10 cellular contexts compared by ENCODE assay signal in genomic region chr2:11160731-11161455, GRCh38. TPM values are rescaled to one million over a fixed set of nuclear protein-coding genes. Genes with fewer than 3 reads are reported as not detected.
DNase-seq lines count a peak whose midpoint lies in the region; ATAC-seq and TF ChIP-seq lines count a peak whose summit lies in the region.
"Had no signal": no experiment of that assay in that cellular context is flagged by ENCODE, and none has a peak within 500 bp of the region (broad histone marks: within the 10 kb centered on the region; RNA-seq: fewer than 3 reads in every experiment).

No MANE protein-coding gene starts in this region.

- H3K36me3 Mint-ChIP-seq in CD4-positive, CD25-positive, alpha-beta regulatory T cell, result peaks cover 19% of the 10 kb centered on the region
- H3K36me3 Mint-ChIP-seq in activated naive CD8-positive, alpha-beta T cell treated with anti-CD3 and anti-CD28 coated beads, Interleukin-2, amount 10 ng/mL, durations not matched to agents 7 days and 5 days, result peaks cover 2% of the 10 kb centered on the region
- no peaks in the 10 kb centered on the region for H3K36me3 Mint-ChIP-seq in WTC11

- no peak overlapping the region for H3K4me3 ChIP-seq in CD4-positive, CD25-positive, alpha-beta regulatory T cell (ENCODE audit: low read depth, low read length)

- no peaks in the 10 kb centered on the region for H3K27me3 ChIP-seq in CD4-positive, CD25-positive, alpha-beta regulatory T cell (ENCODE audit: control insufficient read depth, insufficient read depth, low read length)

- no peaks in the 10 kb centered on the region for H3K27me3 Mint-ChIP-seq in CD4-positive, CD25-positive, alpha-beta regulatory T cell
- H3K27me3 Mint-ChIP-seq in activated naive CD8-positive, alpha-beta T cell treated with anti-CD3 and anti-CD28 coated beads, Interleukin-2, amount 10 ng/mL, durations not matched to agents 7 days and 5 days, result no peaks in the 10 kb centered on the region
- H3K27me3 Mint-ChIP-seq in WTC11 (ENCODE audit: low read depth), result peaks cover 8% of the 10 kb centered on the region

- ATAC-seq in CD4-positive, CD25-positive, alpha-beta regulatory T cell (ENCODE audit: low read depth in 2 of 2), result peak; percentile 35 to 65
- ATAC-seq in HG03095 (IDR thresholded peaks at IDR 0.05; ENCODE audit: unreplicated experiment) (peak; percentile 79), WTC11 (no peak)
- peak; percentile 64 for ATAC-seq in activated naive CD8-positive, alpha-beta T cell treated with anti-CD3 and anti-CD28 coated beads, Interleukin-2, amount 10 ng/mL, durations not matched to agents 7 days and 5 days (ENCODE audit: low read depth)

- peaks cover 6% of the 10 kb centered on the region for H3K36me3 ChIP-seq in CD4-positive, CD25-positive, alpha-beta regulatory T cell (ENCODE audit: control insufficient read depth, insufficient read depth, low read length)

- H3K4me1 Mint-ChIP-seq in CD4-positive, CD25-positive, alpha-beta regulatory T cell, result peaks cover 5 to 39% (median 22%) of the 10 kb centered on the region in 4 donors
- H3K4me1 Mint-ChIP-seq in activated naive CD8-positive, alpha-beta T cell treated with anti-CD3 and anti-CD28 coated beads, Interleukin-2, amount 10 ng/mL, durations not matched to agents 7 days and 5 days, result peaks cover 5% of the 10 kb centered on the region
- H3K4me1 Mint-ChIP-seq in WTC11, result peaks cover 2% of the 10 kb centered on the region

- POLR2A ChIA-PET in activated naive CD8-positive, alpha-beta T cell treated with anti-CD3 and anti-CD28 coated beads, Interleukin-2, amount 10 ng/mL, durations not matched to agents 7 days and 5 days (lab: Charles Lee), result interaction anchor here (0.7 kb wide), 1 partner anchor 187 kb away, joined by 4 read pairs; no protein-coding TSS in a partner anchor
- POLR2A ChIA-PET in WTC11 (lab: Charles Lee), result no interaction called here

- peaks cover 0 to 2% (median 0%) of the 10 kb centered on the region in 7 donors for H3K9me3 Mint-ChIP-seq in CD4-positive, CD25-positive, alpha-beta regulatory T cell
- no peaks in the 10 kb centered on the region for H3K9me3 Mint-ChIP-seq in activated naive CD8-positive, alpha-beta T cell treated with anti-CD3 and anti-CD28 coated beads, Interleukin-2, amount 10 ng/mL, durations not matched to agents 7 days and 5 days
- no peaks in the 10 kb centered on the region for H3K9me3 Mint-ChIP-seq in WTC11

- peak overlapping the region; percentile 17 to 88 (median 71) for H3K27ac Mint-ChIP-seq in CD4-positive, CD25-positive, alpha-beta regulatory T cell
- H3K27ac Mint-ChIP-seq in activated naive CD8-positive, alpha-beta T cell treated with anti-CD3 and anti-CD28 coated beads, Interleukin-2, amount 10 ng/mL, durations not matched to agents 7 days and 5 days, result peak overlapping the region; percentile 88
- H3K27ac Mint-ChIP-seq in WTC11, result no peak overlapping the region

- TF ChIP-seq POLR2A in GM19193 (IDR thresholded peaks at IDR 0.05; ENCODE audit: extremely low read depth, insufficient read depth, insufficient read length), result peak; percentile 44

- CTCF ChIA-PET in WTC11 (lab: Charles Lee), result interaction anchor here (1.1 to 2.1 kb wide), 2 partner anchors 27 to 29 kb away, joined by 6 to 8 read pairs; a partner anchor contains a TSS

- peak overlapping the region; percentile 67 for H3K27ac ChIP-seq in CD4-positive, CD25-positive, alpha-beta regulatory T cell (ENCODE audit: insufficient read depth, low read length, poor library complexity, severe bottlenecking)

- H3K4me1 ChIP-seq in CD4-positive, CD25-positive, alpha-beta regulatory T cell (ENCODE audit: control insufficient read depth, insufficient read depth, low read length, poor library complexity, severe bottlenecking), result peaks cover 16% of the 10 kb centered on the region

- peak overlapping the region; percentile 39 to 68 (median 62) for H3K4me3 Mint-ChIP-seq in CD4-positive, CD25-positive, alpha-beta regulatory T cell
- peak overlapping the region; percentile 47 for H3K4me3 Mint-ChIP-seq in activated naive CD8-positive, alpha-beta T cell treated with anti-CD3 and anti-CD28 coated beads, Interleukin-2, amount 10 ng/mL, durations not matched to agents 7 days and 5 days
- no peak overlapping the region for H3K4me3 Mint-ChIP-seq in WTC11

- DNase-seq in CD4-positive, CD25-positive, alpha-beta regulatory T cell, result peak in 1 of 3 donors; percentile 76
- no peak for DNase-seq in activated naive CD8-positive, alpha-beta T cell treated with anti-CD3 and anti-CD28 coated beads, Interleukin-2, amount 10 ng/mL, durations not matched to agents 7 days and 5 days
- DNase-seq in WTC11 (ENCODE audit: low spot score), result no peak
- DNase-seq in kidney tubule cell (ENCODE audit: low spot score), result no peak
- DNase-seq in dedifferentiated amniotic fluid mesenchymal stem cell (ENCODE audit: extremely low spot score), result no peak
- no peak for DNase-seq in anterior cingulate cortex (lab: John Stamatoyannopoulos, UW)
- DNase-seq: NCI-H1930, nucleus accumbens had no signal

- H3K9me3 ChIP-seq in CD4-positive, CD25-positive, alpha-beta regulatory T cell (ENCODE audit: control insufficient read depth in 2 of 2, low read length in 2 of 2), result no peaks in the 10 kb centered on the region

- TF ChIP-seq CTCF in WTC11 (IDR thresholded peaks at IDR 0.05), result no peak

TF ChIP-seq in WTC11, 78 proteins besides CTCF, POLR2A, EP300 and RAD21 (continues in another document):
- TF ChIP-seq ATF6 (CRISPR knock-in tag; IDR thresholded peaks at IDR 0.05) (no peak), OVOL2 (CRISPR knock-in tag; IDR thresholded peaks at IDR 0.05; ENCODE audit: borderline replicate concordance) (no peak), FOXJ3 (CRISPR knock-in tag; IDR thresholded peaks at IDR 0.05; ENCODE audit: borderline replicate concordance) (no peak), ZNF219 (CRISPR knock-in tag; IDR thresholded peaks at IDR 0.05; ENCODE audit: borderline replicate concordance) (no peak), TP53 (CRISPR knock-in tag; IDR thresholded peaks at IDR 0.05) (no peak), ETV6 (CRISPR knock-in tag; IDR thresholded peaks at IDR 0.05) (no peak)
- TF ChIP-seq, protein P1, sequence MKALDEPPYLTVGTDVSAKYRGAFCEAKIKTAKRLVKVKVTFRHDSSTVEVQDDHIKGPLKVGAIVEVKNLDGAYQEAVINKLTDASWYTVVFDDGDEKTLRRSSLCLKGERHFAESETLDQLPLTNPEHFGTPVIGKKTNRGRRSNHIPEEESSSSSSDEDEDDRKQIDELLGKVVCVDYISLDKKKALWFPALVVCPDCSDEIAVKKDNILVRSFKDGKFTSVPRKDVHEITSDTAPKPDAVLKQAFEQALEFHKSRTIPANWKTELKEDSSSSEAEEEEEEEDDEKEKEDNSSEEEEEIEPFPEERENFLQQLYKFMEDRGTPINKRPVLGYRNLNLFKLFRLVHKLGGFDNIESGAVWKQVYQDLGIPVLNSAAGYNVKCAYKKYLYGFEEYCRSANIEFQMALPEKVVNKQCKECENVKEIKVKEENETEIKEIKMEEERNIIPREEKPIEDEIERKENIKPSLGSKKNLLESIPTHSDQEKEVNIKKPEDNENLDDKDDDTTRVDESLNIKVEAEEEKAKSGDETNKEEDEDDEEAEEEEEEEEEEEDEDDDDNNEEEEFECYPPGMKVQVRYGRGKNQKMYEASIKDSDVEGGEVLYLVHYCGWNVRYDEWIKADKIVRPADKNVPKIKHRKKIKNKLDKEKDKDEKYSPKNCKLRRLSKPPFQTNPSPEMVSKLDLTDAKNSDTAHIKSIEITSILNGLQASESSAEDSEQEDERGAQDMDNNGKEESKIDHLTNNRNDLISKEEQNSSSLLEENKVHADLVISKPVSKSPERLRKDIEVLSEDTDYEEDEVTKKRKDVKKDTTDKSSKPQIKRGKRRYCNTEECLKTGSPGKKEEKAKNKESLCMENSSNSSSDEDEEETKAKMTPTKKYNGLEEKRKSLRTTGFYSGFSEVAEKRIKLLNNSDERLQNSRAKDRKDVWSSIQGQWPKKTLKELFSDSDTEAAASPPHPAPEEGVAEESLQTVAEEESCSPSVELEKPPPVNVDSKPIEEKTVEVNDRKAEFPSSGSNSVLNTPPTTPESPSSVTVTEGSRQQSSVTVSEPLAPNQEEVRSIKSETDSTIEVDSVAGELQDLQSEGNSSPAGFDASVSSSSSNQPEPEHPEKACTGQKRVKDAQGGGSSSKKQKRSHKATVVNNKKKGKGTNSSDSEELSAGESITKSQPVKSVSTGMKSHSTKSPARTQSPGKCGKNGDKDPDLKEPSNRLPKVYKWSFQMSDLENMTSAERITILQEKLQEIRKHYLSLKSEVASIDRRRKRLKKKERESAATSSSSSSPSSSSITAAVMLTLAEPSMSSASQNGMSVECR (CRISPR knock-in tag; IDR thresholded peaks at IDR 0.05; ENCODE audit: borderline replicate concordance), result no peak

RNA-seq across cellular contexts. Expression of gene SLC66A3, which starts 5.6 kb away (rescaled TPM):
- total RNA-seq in CD4-positive, CD25-positive, alpha-beta regulatory T cell, result 26.9 TPM
- 10 to 100 TPM; 59.2 to 93.1 (median 78.1) TPM for polyA plus RNA-seq in CD4-positive, CD25-positive, alpha-beta regulatory T cell
- 10 to 100 TPM; 19.0 to 20.8 TPM for total RNA-seq in activated naive CD8-positive, alpha-beta T cell treated with anti-CD3 and anti-CD28 coated beads, Interleukin-2, amount 10 ng/mL, durations not matched to agents 7 days and 5 days
- total RNA-seq in WTC11 (2021), result 11.7 to 14.8 TPM (median 12.5 TPM) in 3 replicates
